ENCODE assay signal across 9 cellular contexts in the genomic region with DNA sequence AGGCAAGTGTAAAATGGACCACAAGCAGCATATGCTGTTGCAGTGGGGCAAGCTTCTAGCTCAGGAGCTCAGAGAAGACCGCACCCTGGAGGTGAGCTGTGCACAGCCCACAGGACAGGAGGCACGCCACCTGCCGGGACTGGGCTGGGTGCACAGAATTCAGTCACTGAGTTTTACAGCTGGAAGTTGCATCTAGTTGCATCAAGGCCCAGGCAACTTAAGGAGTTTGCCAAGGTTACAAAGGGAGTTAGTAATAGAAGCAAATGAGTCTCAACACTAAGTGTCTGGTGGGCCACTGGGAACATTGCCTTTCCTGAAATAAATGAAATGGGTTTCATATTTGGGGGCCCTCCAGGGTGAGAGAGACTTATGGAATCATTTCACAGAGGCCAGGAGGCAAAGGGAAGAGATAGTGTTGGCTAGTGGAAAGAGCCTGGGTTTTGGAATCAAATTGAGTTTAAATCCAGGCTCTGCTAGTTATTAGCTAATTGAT. TPM values are rescaled to one million over a fixed set of nuclear protein-coding genes. Genes with fewer than 3 reads are reported as not detected.
DNase-seq lines count a peak whose midpoint lies in the region; ATAC-seq and TF ChIP-seq lines count a peak whose summit lies in the region.
"Had no signal": no experiment of that assay in that cellular context is flagged by ENCODE, and none has a peak within 500 bp of the region (broad histone marks: within the 10 kb centered on the region; RNA-seq: fewer than 3 reads in every experiment).

No MANE protein-coding gene starts in this region.

- CTCF ChIA-PET in A673 (lab: Charles Lee), result interaction anchor here (0.6 to 1.0 kb wide), 2 partner anchors 60 to 105 kb away, joined by 3 to 4 read pairs; no protein-coding TSS in a partner anchor

- H3K27ac ChIP-seq in A673 (ENCODE audit: low read depth, low read length, poor library complexity, severe bottlenecking), result no peak overlapping the region

- POLR2A ChIA-PET in A673 (lab: Charles Lee; ENCODE audit: low non-redundant PET), result no interaction called here

- no peak for TF ChIP-seq CTCF in A673 (conservative IDR thresholded peaks at IDR 0.05; ENCODE audit: low read depth, low read length)

- no peak overlapping the region for H3K4me3 ChIP-seq in A673 (ENCODE audit: low read depth, low read length, poor library complexity, severe bottlenecking)

- H3K9me3 ChIP-seq in A673 (ENCODE audit: low read depth, low read length, poor library complexity, severe bottlenecking), result no peaks in the 10 kb centered on the region

- no TSS peak for BruUV-seq in A673 (replicated peaks; lab: Mats Ljungman, UMichigan)

- peaks cover 13% of the 10 kb centered on the region for H3K4me1 ChIP-seq in A673 (ENCODE audit: insufficient read depth, low read length, poor library complexity, severe bottlenecking)

- in situ Hi-C loops in SK-MEL-5 (cut with HindIII; ENCODE audit: low pct_unique_long_range_greater_than_20kb, low sequenced_read_pairs), result no loop called here

- DNase-seq in A673 (ENCODE audit: low spot score), result peak; percentile 7
- DNase-seq in SK-MEL-5 (ENCODE audit: low read depth, low spot score), result peak; percentile 27
- peak; percentile 61 for DNase-seq in glomerular visceral epithelial cell (ENCODE audit: extremely low spot score)
- DNase-seq in SHP77 (lab: John Stamatoyannopoulos, UW), result no peak
- DNase-seq in NCI-H2081 (lab: John Stamatoyannopoulos, UW), result no peak
- DNase-seq in hepatic stellate cell (ENCODE audit: low spot score), result no peak

- intact Hi-C loops in A673 (cut with micrococcal nuclease; ENCODE audit: unreplicated experiment), result no loop called here

- H3K27me3 ChIP-seq in A673 (replicated peaks; ENCODE audit: insufficient read depth, low read depth, low read length, poor library complexity), result no peaks in the 10 kb centered on the region

- ATAC-seq in GM18858 (IDR thresholded peaks at IDR 0.05; ENCODE audit: unreplicated experiment) (peak; percentile 36), HG03025 (IDR thresholded peaks at IDR 0.05; ENCODE audit: low FRiP score, unreplicated experiment) (peak; percentile 69)

- no peaks in the 10 kb centered on the region for H3K36me3 ChIP-seq in A673 (ENCODE audit: insufficient read depth, low read length, poor library complexity, severe bottlenecking)

RNA-seq across cellular contexts. Expression of a gene that starts 36.0 kb away (rescaled TPM):
- total RNA-seq in A673 (2021), result 10.2 and 13.3 TPM in 2 replicates
- total RNA-seq in SK-MEL-5 (2014; rRNA removed; shearing (Covaris generic)), result not detected in 2 replicates
- polyA plus RNA-seq in SK-MEL-5 (2015; cell fraction: cytosol; rRNA removed), result not detected in 2 replicates
- not detected in 2 replicates for polyA plus RNA-seq in SK-MEL-5 (2015; cell fraction: nucleus; rRNA removed)
- total RNA-seq: glomerular endothelial cell had no signal

Comparison
In these comparisons a context has a peak if more than half of its experiments do, and no peak if none do; other contexts are left out.
1. DNase-seq: peak in A673 (single experiment), SK-MEL-5 (single experiment) and glomerular visceral epithelial cell (single experiment); none in SHP77 (0 of 2), NCI-H2081 (0 of 2) and hepatic stellate cell (single experiment).
2. RNA of a gene that starts 36.0 kb away (total RNA-seq): 10.2 to 13.3 TPM in A673; not detected in SK-MEL-5; every median in the first group is over 10 times any median in the second.